In the genomic region with DNA sequence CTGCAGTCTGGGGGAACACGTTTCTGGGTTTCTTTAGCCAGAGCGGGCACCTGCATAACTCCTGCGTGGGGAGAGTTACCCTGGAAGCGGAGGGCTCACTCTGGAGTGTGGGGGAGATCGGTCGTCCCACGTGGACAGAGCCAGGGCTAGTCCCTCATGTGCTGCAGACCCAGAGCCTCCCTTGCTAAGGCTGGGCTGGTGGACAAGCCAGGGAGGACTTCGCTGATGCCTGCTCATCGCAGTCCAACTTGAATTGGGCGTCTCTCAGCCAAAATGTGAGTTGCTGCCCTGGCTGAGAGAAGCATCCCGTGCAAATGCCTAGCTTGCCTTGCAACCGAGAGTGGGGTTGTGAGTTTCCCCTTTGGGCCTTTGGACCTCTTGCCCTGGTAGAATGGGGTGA, we compare ENCODE assay signal across 11 cellular contexts. TPM values are rescaled to one million over a fixed set of nuclear protein-coding genes. Genes with fewer than 3 reads are reported as not detected.
DNase-seq lines count a peak whose midpoint lies in the region; ATAC-seq and TF ChIP-seq lines count a peak whose summit lies in the region.
"Had no signal": no experiment of that assay in that cellular context is flagged by ENCODE, and none has a peak within 500 bp of the region (broad histone marks: within the 10 kb centered on the region; RNA-seq: fewer than 3 reads in every experiment).

No MANE protein-coding gene starts in this region.

- H3K9me3 ChIP-seq in heart right ventricle (no peaks in the 10 kb centered on the region), esophagus (ENCODE audit: control insufficient read depth in 2 of 2, insufficient read depth in 1 of 2, low read depth in 1 of 2, low read length in 1 of 2) (no peaks in the 10 kb centered on the region), upper lobe of right lung (no peaks in the 10 kb centered on the region)

- H3K27me3 Mint-ChIP-seq in nephron progenitor cell (ENCODE audit: low read depth, poor library complexity), result peaks cover 89% of the 10 kb centered on the region

- peaks cover 0 to 54% (median 17%) of the 10 kb centered on the region in 9 donors for H3K4me1 ChIP-seq in heart right ventricle
- H3K4me1 ChIP-seq in esophagus (ENCODE audit: control insufficient read depth in 2 of 2, insufficient read depth in 2 of 2, low read length in 1 of 2), result peaks cover 5 to 18% of the 10 kb centered on the region in 2 donors
- H3K4me1 ChIP-seq in upper lobe of right lung, result peaks cover 17% of the 10 kb centered on the region

- peaks cover 24% of the 10 kb centered on the region for H3K4me1 Mint-ChIP-seq in nephron progenitor cell

- intact Hi-C loops in heart right ventricle (cut with DNase I) (no loop called here), left ventricle myocardium superior (cut with micrococcal nuclease) (no loop called here), upper lobe of right lung (cut with DNase I) (no loop called here)

- 63 to 77% methylated on average over 12 of the region's 12 CpGs for WGBS in heart right ventricle, 2 donors
- 60 to 66% methylated on average over 12 of the region's 12 CpGs for WGBS in esophagus, 2 donors

- H3K36me3 ChIP-seq in heart right ventricle, result no peaks in the 10 kb centered on the region
- no peaks in the 10 kb centered on the region for H3K36me3 ChIP-seq in esophagus (ENCODE audit: control insufficient read depth in 2 of 2, insufficient read depth in 2 of 2, low read length in 1 of 2)
- no peaks in the 10 kb centered on the region for H3K36me3 ChIP-seq in upper lobe of right lung
- H3K36me3 ChIP-seq: cardiac muscle cell had no signal

- no peaks in the 10 kb centered on the region for H3K36me3 Mint-ChIP-seq in nephron progenitor cell (ENCODE audit: low read depth)

- peak overlapping the region; percentile 78 for H3K4me3 Mint-ChIP-seq in nephron progenitor cell

- no peak for DNase-seq in heart right ventricle
- DNase-seq in left ventricle myocardium superior, result no peak
- no peak for DNase-seq in nephron progenitor cell
- DNase-seq in upper lobe of right lung, result no peak
- no peak for DNase-seq in NCI-H345 treated with DMSO at 0.1 percent for 48 hours (lab: John Stamatoyannopoulos, UW; ENCODE audit: unreplicated experiment)
- no peak for DNase-seq in NCI-H526 treated with DMSO at 0.1 percent for 48 hours (lab: John Stamatoyannopoulos, UW)
- DNase-seq in SHP77 treated with DMSO at 0.1 percent for 48 hours (lab: John Stamatoyannopoulos, UW), result no peak
- DNase-seq: activated CD8-positive, alpha-beta memory T cell treated with anti-CD3 and anti-CD28 coated beads for 24 hours; NCI-H510A treated with DMSO at 0.1 percent for 48 hours had no signal

- peaks cover 4% of the 10 kb centered on the region for H3K9me3 Mint-ChIP-seq in nephron progenitor cell

- peaks cover 0 to 21% (median 9%) of the 10 kb centered on the region in 7 donors for H3K27me3 ChIP-seq in heart right ventricle
- H3K27me3 ChIP-seq in esophagus (ENCODE audit: control insufficient read depth in 1 of 2, insufficient read depth in 2 of 2, low read length in 2 of 2), result no peaks in the 10 kb centered on the region
- peaks cover 15% of the 10 kb centered on the region for H3K27me3 ChIP-seq in upper lobe of right lung

- ATAC-seq in heart right ventricle (no peak), left ventricle myocardium superior (no peak), upper lobe of right lung (no peak)

- TF ChIP-seq CTCF in heart right ventricle (IDR thresholded peaks at IDR 0.05) (no peak), nephron progenitor cell (IDR thresholded peaks at IDR 0.05) (no peak), upper lobe of right lung (IDR thresholded peaks at IDR 0.05) (no peak)

- H3K27ac ChIP-seq in heart right ventricle (peak overlapping the region in 8 of 10 donors; percentile 7 to 89 (median 76)), esophagus (ENCODE audit: low read depth in 2 of 2, low read length in 1 of 2) (peak overlapping the region; percentile 51 to 83), upper lobe of right lung (peak overlapping the region; percentile 70)
- H3K27ac ChIP-seq: cardiac muscle cell had no signal

- H3K4me3 ChIP-seq in heart right ventricle (peak overlapping the region; percentile 47 to 71 (median 65)), esophagus (ENCODE audit: low read depth in 1 of 2, low read length in 2 of 2) (peak overlapping the region; percentile 49 to 51), upper lobe of right lung (peak overlapping the region; percentile 53)

- no peak overlapping the region for H3K27ac Mint-ChIP-seq in nephron progenitor cell

RNA-seq across cellular contexts. Expression of a gene that starts 1.0 kb away (rescaled TPM):
- total RNA-seq in heart right ventricle (10 to 100 TPM in 7 of 10 donors, 1 to 10 TPM in 3; 7.9 to 48.1 (median 15.2) TPM), left ventricle myocardium superior (29.1 TPM), upper lobe of right lung (61.9 TPM)
- polyA plus RNA-seq in heart right ventricle (10 to 100 TPM; 13.2 to 25.0 TPM), esophagus (1 to 10 TPM; 3.7 to 8.8 TPM)
